In genomic region chr12:42492267-42492666, GRCh38 we compare ENCODE assay signal across 25 cellular contexts.
A peak's percentile ranks its signal among the peaks of the same experiment; 100 is the strongest.
DNase-seq lines count a peak whose midpoint lies in the region; ATAC-seq and TF ChIP-seq lines count a peak whose summit lies in the region.
"Had no signal": no experiment of that assay in that cellular context is flagged by ENCODE, and none has a peak within 500 bp of the region (broad histone marks: within the 10 kb centered on the region; RNA-seq: fewer than 3 reads in every experiment).

No MANE protein-coding gene starts in this region.

- H2AK5ac ChIP-seq in mesendoderm (ENCODE audit: low read length), result no peak overlapping the region

- H3K4me3 ChIP-seq in cardiac muscle cell (no peak overlapping the region), left ventricle myocardium inferior (no peak overlapping the region), mesendoderm (ENCODE audit: low read length) (no peak overlapping the region), smooth muscle cell (no peak overlapping the region)
- H3K4me3 ChIP-seq: BLaER1, GM12878 had no signal

- intact Hi-C loops in left ventricle myocardium inferior (cut with micrococcal nuclease), result no loop called here
- intact Hi-C loops in left ventricle myocardium superior (cut with micrococcal nuclease), result no loop called here
- intact Hi-C loops in left cardiac atrium (cut with DNase I), result no loop called here

- H3K23ac ChIP-seq in mesendoderm (ENCODE audit: low read length), result no peak overlapping the region

- H3K9me3 ChIP-seq in cardiac muscle cell (ENCODE audit: low read depth), result no peaks in the 10 kb centered on the region
- no peaks in the 10 kb centered on the region for H3K9me3 ChIP-seq in left ventricle myocardium inferior (replicated peaks)
- no peaks in the 10 kb centered on the region for H3K9me3 ChIP-seq in smooth muscle cell (replicated peaks; ENCODE audit: low read depth)
- H3K9me3 ChIP-seq: BE2C, BLaER1 had no signal

- H3K27ac ChIP-seq in cardiac muscle cell (peak overlapping the region; percentile 84), left ventricle myocardium inferior (replicated peaks) (no peak overlapping the region), mesendoderm (ENCODE audit: low read depth, low read length) (no peak overlapping the region), smooth muscle cell (ENCODE audit: low read depth) (peak overlapping the region; percentile 14)
- H3K27ac ChIP-seq: BLaER1 had no signal

- H2AFZ ChIP-seq in smooth muscle cell (ENCODE audit: low read depth), result no peak overlapping the region

- DNase-seq in cardiac muscle cell (ENCODE audit: low read depth in 1 of 2, low spot score in 1 of 2) (peak in 1 of 2 donors; percentile 59), left ventricle myocardium inferior (no peak), left ventricle myocardium superior (no peak), left cardiac atrium (no peak), mesendoderm (peak; percentile 41), smooth muscle cell (lab: John Stamatoyannopoulos, UW; ENCODE audit: unreplicated experiment) (no peak), HEK293T (ENCODE audit: extremely low spot score) (no peak)
- DNase-seq: 8988T; ACHN; BE2C; C1 segment of cervical spinal cord; CD4-positive, alpha-beta memory T cell; CD4-positive, CD25-positive, alpha-beta regulatory T cell; CD8-positive, alpha-beta memory T cell; COR-L47; DMS 273 treated with DMSO at 0.1 percent for 48 hours; DMS153; DMS53; DMS79; DND-41; EL; GDM1 had no signal

- H3K79me1 ChIP-seq in mesendoderm (ENCODE audit: low read length), result no peaks in the 10 kb centered on the region

- POLR2A ChIA-PET in HEK293T (lab: Yijun Ruan, JAX), result no interaction called here

- CTCF ChIA-PET in HEK293T (lab: Yijun Ruan, JAX), result no interaction called here

- no peak overlapping the region for H2BK120ac ChIP-seq in mesendoderm (ENCODE audit: low read depth, low read length)

- peaks cover 92% of the 10 kb centered on the region for H4K20me1 ChIP-seq in smooth muscle cell (ENCODE audit: low read depth)
- H4K20me1 ChIP-seq: BLaER1 had no signal

- H3K4ac ChIP-seq in mesendoderm (ENCODE audit: low read depth, low read length), result no peak overlapping the region

- no peak overlapping the region for H2BK5ac ChIP-seq in mesendoderm (ENCODE audit: low read length)

- H3K18ac ChIP-seq in mesendoderm (ENCODE audit: low read length), result no peak overlapping the region

- no peak overlapping the region for H3K56ac ChIP-seq in mesendoderm (ENCODE audit: low read length)

- H3K4me2 ChIP-seq in mesendoderm (ENCODE audit: low read length), result no peak overlapping the region
- H3K4me2 ChIP-seq in smooth muscle cell, result peak overlapping the region; percentile 11
- H3K4me2 ChIP-seq: BLaER1 had no signal

- no peak overlapping the region for H4K8ac ChIP-seq in mesendoderm (ENCODE audit: low read depth, low read length)

- no peak for TF ChIP-seq CTCF in cardiac muscle cell (IDR thresholded peaks at IDR 0.05; ENCODE audit: low read depth, low read length)
- TF ChIP-seq CTCF in left ventricle myocardium inferior (IDR thresholded peaks at IDR 0.05; ENCODE audit: borderline replicate concordance), result no peak
- no peak for TF ChIP-seq CTCF in smooth muscle cell (IDR thresholded peaks at IDR 0.05; ENCODE audit: borderline replicate concordance, insufficient read depth, poor library complexity, severe bottlenecking)

- H3K27me3 ChIP-seq in cardiac muscle cell (no peaks in the 10 kb centered on the region), left ventricle myocardium inferior (ENCODE audit: low read depth) (no peaks in the 10 kb centered on the region), mesendoderm (ENCODE audit: insufficient read depth, low read length, poor library complexity) (peaks cover 3% of the 10 kb centered on the region), smooth muscle cell (ENCODE audit: low read depth) (no peaks in the 10 kb centered on the region)
- H3K27me3 ChIP-seq: BE2C, BLaER1 had no signal

- ATAC-seq in left ventricle myocardium superior (peak; percentile 77), left cardiac atrium (no peak), HG02970 (IDR thresholded peaks at IDR 0.05; ENCODE audit: low FRiP score, unreplicated experiment) (no peak)
- ATAC-seq: GM12878 had no signal

- no peak overlapping the region for H2BK15ac ChIP-seq in mesendoderm (replicated peaks; ENCODE audit: low read depth)

- H3K4me1 ChIP-seq in cardiac muscle cell (ENCODE audit: low read depth) (peaks cover 28% of the 10 kb centered on the region), left ventricle myocardium inferior (peaks cover 10% of the 10 kb centered on the region), mesendoderm (ENCODE audit: control insufficient read depth, low read depth, low read length) (no peaks in the 10 kb centered on the region), smooth muscle cell (ENCODE audit: low read depth) (peaks cover under 1% of the 10 kb centered on the region)
- H3K4me1 ChIP-seq: BLaER1 had no signal

- no peak overlapping the region for H4K5ac ChIP-seq in mesendoderm (ENCODE audit: low read length)

- no peak overlapping the region for H3K9ac ChIP-seq in mesendoderm (ENCODE audit: low read length)
- H3K9ac ChIP-seq in smooth muscle cell (ENCODE audit: low read depth), result no peak overlapping the region
- H3K9ac ChIP-seq: BLaER1 had no signal

- no CpG with 5 or more reads among the region's 1 CpG for WGBS in mesendoderm (ENCODE audit: extremely low coverage, insufficient coverage, low lambda C conversion rate)
- WGBS in smooth muscle cell (ENCODE audit: low lambda C conversion rate), result 29% methylated on average over 1 of the region's 1 CpG

- H3K79me2 ChIP-seq in mesendoderm (ENCODE audit: control insufficient read depth, insufficient read depth, low read length) (no peaks in the 10 kb centered on the region), smooth muscle cell (ENCODE audit: low read depth) (peaks cover 98% of the 10 kb centered on the region)

- H3F3A ChIP-seq in smooth muscle cell (ENCODE audit: low read depth), result peaks cover 11% of the 10 kb centered on the region

- H3K36me3 ChIP-seq in cardiac muscle cell (peaks cover 5% of the 10 kb centered on the region), left ventricle myocardium inferior (no peaks in the 10 kb centered on the region), mesendoderm (ENCODE audit: control insufficient read depth, insufficient read depth, low read length) (no peaks in the 10 kb centered on the region), smooth muscle cell (ENCODE audit: low read depth) (no peaks in the 10 kb centered on the region)
- H3K36me3 ChIP-seq: BE2C, BLaER1 had no signal

TF ChIP-seq in HEK293T, 16 proteins besides CTCF, POLR2A, EP300 and RAD21:
- TF ChIP-seq NFRKB (IDR thresholded peaks at IDR 0.05) (no peak), ZNF384 (IDR thresholded peaks at IDR 0.05) (no peak), BHLHE40 (IDR thresholded peaks at IDR 0.05; ENCODE audit: borderline replicate concordance) (no peak), HDGF (IDR thresholded peaks at IDR 0.05; ENCODE audit: borderline replicate concordance) (no peak), LEF1 (IDR thresholded peaks at IDR 0.05; ENCODE audit: borderline replicate concordance) (no peak)

Comparison
In these comparisons a context has a peak if more than half of its experiments do, and no peak if none do; other contexts are left out.
1. H3K27ac ChIP-seq: peak in cardiac muscle cell (single experiment) and smooth muscle cell (single experiment); none in left ventricle myocardium inferior (single experiment) and mesendoderm (single experiment).